ENCODE assay signal across 19 cellular contexts in the genomic region with DNA sequence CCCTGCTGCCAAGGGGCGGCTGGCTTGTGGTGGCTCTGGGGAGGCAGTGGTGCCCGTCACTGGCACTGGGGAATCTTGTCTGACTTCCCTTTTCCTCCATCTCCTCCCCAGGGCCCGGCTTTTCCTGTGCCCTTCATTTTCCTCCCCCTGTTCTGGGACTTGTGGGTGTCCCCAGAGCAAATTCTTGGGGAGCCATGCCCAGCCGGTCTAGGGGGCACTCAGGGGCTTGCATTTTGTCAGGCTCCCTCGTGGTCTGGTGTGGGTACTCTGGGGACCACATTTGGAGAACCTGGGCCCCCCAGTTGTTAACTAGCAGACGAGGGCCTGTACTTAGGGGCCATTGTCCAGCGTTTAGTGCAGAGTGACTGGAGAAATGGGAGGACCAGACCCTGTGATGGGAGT.
DNase-seq lines count a peak whose midpoint lies in the region; ATAC-seq, FAIRE-seq and TF ChIP-seq lines count a peak whose summit lies in the region.
"Had no signal": no experiment of that assay in that cellular context is flagged by ENCODE, and none has a peak within 500 bp of the region (broad histone marks: within the 10 kb centered on the region; RNA-seq: fewer than 3 reads in every experiment).

No MANE protein-coding gene starts in this region.

- H3K36me3 ChIP-seq in heart left ventricle (no peaks in the 10 kb centered on the region), pancreas (no peaks in the 10 kb centered on the region)

- TF ChIP-seq CTCF in heart left ventricle (IDR thresholded peaks at IDR 0.05) (no peak), pancreas (IDR thresholded peaks at IDR 0.05) (no peak)

- H3K4me1 ChIP-seq in heart left ventricle = peaks cover 0 to 22% (median 6%) of the 10 kb centered on the region in 12 donors
- H3K4me1 ChIP-seq in pancreas = peaks cover 0 to 2% (median 0%) of the 10 kb centered on the region in 3 donors

- intact Hi-C loops in heart left ventricle (cut with DNase I) = no loop called here
- intact Hi-C loops in pancreas (cut with DNase I) = no loop called here

- POLR2A ChIA-PET in activated naive CD8-positive, alpha-beta T cell treated with anti-CD3 and anti-CD28 coated beads, Interleukin-2, amount 10 ng/mL, durations not matched to agents 7 days and 5 days (lab: Charles Lee) = interaction anchor here (1.1 kb wide), 1 partner anchor 109 kb away, joined by 3 read pairs; no protein-coding TSS in a partner anchor

- no peaks in the 10 kb centered on the region for H3K36me3 Mint-ChIP-seq in activated naive CD8-positive, alpha-beta T cell treated with anti-CD3 and anti-CD28 coated beads, Interleukin-2, amount 10 ng/mL, durations not matched to agents 7 days and 5 days
- no peaks in the 10 kb centered on the region for H3K36me3 Mint-ChIP-seq in activated naive CD8-positive, alpha-beta T cell treated with anti-CD3 and anti-CD28 coated beads, Interleukin-2, amount 50 U/mL, for 24 hours (ENCODE audit: low read depth)
- H3K36me3 Mint-ChIP-seq: activated naive CD8-positive, alpha-beta T cell treated with anti-CD3 and anti-CD28 coated beads for 36 hours; mesothelial cell of epicardium had no signal

- peaks cover 2% of the 10 kb centered on the region for H3K27me3 Mint-ChIP-seq in activated naive CD8-positive, alpha-beta T cell treated with anti-CD3 and anti-CD28 coated beads, Interleukin-2, amount 10 ng/mL, durations not matched to agents 7 days and 5 days
- no peaks in the 10 kb centered on the region for H3K27me3 Mint-ChIP-seq in activated naive CD8-positive, alpha-beta T cell treated with anti-CD3 and anti-CD28 coated beads, Interleukin-2, amount 50 U/mL, for 24 hours
- H3K27me3 Mint-ChIP-seq: activated naive CD8-positive, alpha-beta T cell treated with anti-CD3 and anti-CD28 coated beads for 36 hours; central memory CD8-positive, alpha-beta T cell had no signal

- H3K4me3 ChIP-seq in heart left ventricle (peak overlapping the region in 10 of 12 donors; percentile 24 to 63 (median 56)), pancreas (peak overlapping the region in 3 of 4 donors; percentile 10 to 46 (median 19))

- H3K27ac Mint-ChIP-seq in activated naive CD8-positive, alpha-beta T cell treated with anti-CD3 and anti-CD28 coated beads, Interleukin-2, amount 10 ng/mL, durations not matched to agents 7 days and 5 days = no peak overlapping the region
- no peak overlapping the region for H3K27ac Mint-ChIP-seq in activated naive CD8-positive, alpha-beta T cell treated with anti-CD3 and anti-CD28 coated beads, Interleukin-2, amount 50 U/mL, for 24 hours
- H3K27ac Mint-ChIP-seq: activated naive CD8-positive, alpha-beta T cell treated with anti-CD3 and anti-CD28 coated beads for 36 hours; HFFc6; mesothelial cell of epicardium had no signal

- WGBS in heart left ventricle, 4 donors = 77 to 87% (median 82%) methylated on average over 7 of the region's 7 CpGs
- WGBS in pancreas, 2 donors = 50 to 54% methylated on average over 7 of the region's 7 CpGs

- FAIRE-seq in pancreas (lab: Jason Lieb, UNC) = no peak

- no peak for ATAC-seq in activated naive CD8-positive, alpha-beta T cell treated with anti-CD3 and anti-CD28 coated beads, Interleukin-2, amount 10 ng/mL, durations not matched to agents 7 days and 5 days (ENCODE audit: low read depth)
- ATAC-seq in activated naive CD8-positive, alpha-beta T cell treated with anti-CD3 and anti-CD28 coated beads, Interleukin-2, amount 50 U/mL, for 24 hours = no peak
- ATAC-seq in heart left ventricle (peak in 2 of 4 donors; percentile 16 to 42), pancreas (peak in 2 of 4 donors; percentile 13 to 18), HG02840 (IDR thresholded peaks at IDR 0.05; ENCODE audit: low FRiP score, unreplicated experiment) (no peak)

- no peak for TF ChIP-seq POLR2A in heart left ventricle (IDR thresholded peaks at IDR 0.05)

- H3K9me3 ChIP-seq in heart left ventricle = no peaks in the 10 kb centered on the region
- H3K9me3 ChIP-seq in pancreas = no peaks in the 10 kb centered on the region
- H3K9me3 ChIP-seq: SK-N-SH had no signal

- no peaks in the 10 kb centered on the region for H3K27me3 ChIP-seq in heart left ventricle
- H3K27me3 ChIP-seq in pancreas = no peaks in the 10 kb centered on the region

- no peaks in the 10 kb centered on the region for H3K9me3 Mint-ChIP-seq in activated naive CD8-positive, alpha-beta T cell treated with anti-CD3 and anti-CD28 coated beads, Interleukin-2, amount 10 ng/mL, durations not matched to agents 7 days and 5 days
- no peaks in the 10 kb centered on the region for H3K9me3 Mint-ChIP-seq in activated naive CD8-positive, alpha-beta T cell treated with anti-CD3 and anti-CD28 coated beads, Interleukin-2, amount 50 U/mL, for 24 hours
- H3K9me3 Mint-ChIP-seq: activated naive CD8-positive, alpha-beta T cell treated with anti-CD3 and anti-CD28 coated beads for 36 hours; central memory CD8-positive, alpha-beta T cell; HFFc6; mesothelial cell of epicardium had no signal

- no peaks in the 10 kb centered on the region for H3K4me1 Mint-ChIP-seq in activated naive CD8-positive, alpha-beta T cell treated with anti-CD3 and anti-CD28 coated beads, Interleukin-2, amount 10 ng/mL, durations not matched to agents 7 days and 5 days
- H3K4me1 Mint-ChIP-seq in activated naive CD8-positive, alpha-beta T cell treated with anti-CD3 and anti-CD28 coated beads, Interleukin-2, amount 50 U/mL, for 24 hours = no peaks in the 10 kb centered on the region
- H3K4me1 Mint-ChIP-seq: activated naive CD8-positive, alpha-beta T cell treated with anti-CD3 and anti-CD28 coated beads for 36 hours; central memory CD8-positive, alpha-beta T cell had no signal

- peak; percentile 17 for DNase-seq in activated naive CD8-positive, alpha-beta T cell treated with anti-CD3 and anti-CD28 coated beads, Interleukin-2, amount 10 ng/mL, durations not matched to agents 7 days and 5 days
- no peak for DNase-seq in activated naive CD8-positive, alpha-beta T cell treated with anti-CD3 and anti-CD28 coated beads, Interleukin-2, amount 50 U/mL, for 24 hours
- peak in 1 of 5 donors; percentile 8 for DNase-seq in heart left ventricle
- peak in 1 of 6 donors; percentile 48 for DNase-seq in pancreas
- DNase-seq in ureter (ENCODE audit: low spot score) = peak; percentile 40
- no peak for DNase-seq in NOMO-1 treated with DMSO at 0.1 percent for 48 hours (lab: John Stamatoyannopoulos, UW; ENCODE audit: unreplicated experiment)
- no peak for DNase-seq in stimulated activated CD4-positive, alpha-beta T cell treated with anti-CD3 and anti-CD28 coated beads, Interleukin-12 subunit alpha, Interleukin-12 subunit beta, amount 100 ng/mL, for 4 hours
- DNase-seq: activated naive CD8-positive, alpha-beta T cell treated with anti-CD3 and anti-CD28 coated beads for 36 hours; GDM1; HFFc6; Karpas-422; NCI-H1694; NCI-H510A; OCI-M1; SK-N-SH; substantia nigra had no signal

- H3K27ac ChIP-seq in heart left ventricle (peak overlapping the region in 6 of 12 donors; percentile 43 to 70 (median 51)), pancreas (peak overlapping the region in 1 of 4 donors; percentile 39)

- no peak overlapping the region for H3K4me3 Mint-ChIP-seq in activated naive CD8-positive, alpha-beta T cell treated with anti-CD3 and anti-CD28 coated beads, Interleukin-2, amount 10 ng/mL, durations not matched to agents 7 days and 5 days
- no peak overlapping the region for H3K4me3 Mint-ChIP-seq in activated naive CD8-positive, alpha-beta T cell treated with anti-CD3 and anti-CD28 coated beads, Interleukin-2, amount 50 U/mL, for 24 hours
- H3K4me3 Mint-ChIP-seq: activated naive CD8-positive, alpha-beta T cell treated with anti-CD3 and anti-CD28 coated beads for 36 hours; central memory CD8-positive, alpha-beta T cell; HFFc6; mesothelial cell of epicardium had no signal

Comparison
In these comparisons a context has a peak if more than half of its experiments do, and no peak if none do; other contexts are left out.
1. DNase-seq: peak in activated naive CD8-positive, alpha-beta T cell treated with anti-CD3 and anti-CD28 coated beads, Interleukin-2, amount 10 ng/mL, durations not matched to agents 7 days and 5 days (single experiment) and ureter (single experiment); none in activated naive CD8-positive, alpha-beta T cell treated with anti-CD3 and anti-CD28 coated beads, Interleukin-2, amount 50 U/mL, for 24 hours (single experiment), NOMO-1 treated with DMSO at 0.1 percent for 48 hours (single experiment) and stimulated activated CD4-positive, alpha-beta T cell treated with anti-CD3 and anti-CD28 coated beads, Interleukin-12 subunit alpha, Interleukin-12 subunit beta, amount 100 ng/mL, for 4 hours (single experiment).